Comparison of ENCODE assay signal across 25 cellular contexts in the genomic region with DNA sequence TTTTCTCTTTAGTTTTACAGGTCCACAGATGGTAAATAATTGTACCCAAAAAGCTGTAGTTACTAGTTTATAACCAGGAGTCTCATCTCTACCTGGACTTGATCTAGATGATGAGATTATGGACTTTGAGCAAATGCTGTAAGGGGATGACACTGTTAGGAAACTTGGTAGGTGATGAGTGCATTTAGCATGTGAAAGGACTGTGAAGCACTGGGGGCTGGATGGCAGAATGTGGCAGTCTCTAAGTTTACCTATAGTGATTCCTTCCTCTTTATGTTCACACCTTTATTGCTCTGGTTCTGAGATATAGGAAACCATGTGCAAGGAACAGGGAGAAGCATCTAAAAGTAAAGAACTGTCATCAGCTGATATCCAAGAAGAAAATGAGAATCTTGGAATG.
"Had no signal": no experiment of that assay in that cellular context is flagged by ENCODE, and none has a peak within 500 bp of the region (broad histone marks: within the 10 kb centered on the region; RNA-seq: fewer than 3 reads in every experiment).

No MANE protein-coding gene starts in this region.

- H3K4me1 Mint-ChIP-seq: naive thymus-derived CD4-positive, alpha-beta T cell; stimulated activated effector memory CD8-positive, alpha-beta T cell treated with anti-CD3 and anti-CD28 coated beads, Interleukin-12 subunit alpha, Interleukin-12 subunit beta, amount 100 ng/mL, for 72 hours had no signal

- H3K27ac Mint-ChIP-seq: effector memory CD8-positive, alpha-beta T cell; naive thymus-derived CD4-positive, alpha-beta T cell; nephron; neural progenitor cell; stimulated activated effector memory CD8-positive, alpha-beta T cell treated with anti-CD3 and anti-CD28 coated beads, Interleukin-12 subunit alpha, Interleukin-12 subunit beta, amount 100 ng/mL, for 72 hours had no signal

- H3K36me3 ChIP-seq: colonic mucosa, left lung, prostate gland, right atrium auricular region, sigmoid colon, stomach, thyroid gland, upper lobe of left lung had no signal

- H3K4me1 ChIP-seq: colonic mucosa, left lung, prostate gland, right atrium auricular region, sigmoid colon, stomach, thyroid gland, upper lobe of left lung had no signal

- H3K9ac ChIP-seq: neural progenitor cell had no signal

- H3K4me2 ChIP-seq: neural progenitor cell had no signal

- H3K4me3 Mint-ChIP-seq: effector memory CD8-positive, alpha-beta T cell; naive thymus-derived CD4-positive, alpha-beta T cell; nephron; neural progenitor cell; stimulated activated effector memory CD8-positive, alpha-beta T cell treated with anti-CD3 and anti-CD28 coated beads, Interleukin-12 subunit alpha, Interleukin-12 subunit beta, amount 100 ng/mL, for 72 hours had no signal

- H3K27me3 ChIP-seq: colonic mucosa, left lung, neural progenitor cell, right atrium auricular region, sigmoid colon, stomach, thyroid gland, upper lobe of left lung had no signal

- H3K9me3 ChIP-seq: colonic mucosa, left lung, prostate gland, right atrium auricular region, sigmoid colon, stomach, thyroid gland, upper lobe of left lung had no signal

- H3K36me3 Mint-ChIP-seq: naive thymus-derived CD4-positive, alpha-beta T cell; neural progenitor cell; stimulated activated effector memory CD8-positive, alpha-beta T cell treated with anti-CD3 and anti-CD28 coated beads, Interleukin-12 subunit alpha, Interleukin-12 subunit beta, amount 100 ng/mL, for 72 hours had no signal

- H3K27me3 Mint-ChIP-seq: effector memory CD8-positive, alpha-beta T cell had no signal

- H2AFZ ChIP-seq: neural progenitor cell had no signal

- H3K4me3 ChIP-seq: colonic mucosa, left lung, neural progenitor cell, prostate gland, right atrium auricular region, sigmoid colon, stomach, thyroid gland, upper lobe of left lung had no signal

- FAIRE-seq: endometrium, frontal cortex, islet of Langerhans, urothelium cell line had no signal

- H3K9me3 Mint-ChIP-seq: effector memory CD8-positive, alpha-beta T cell; naive thymus-derived CD4-positive, alpha-beta T cell; neural progenitor cell; stimulated activated effector memory CD8-positive, alpha-beta T cell treated with anti-CD3 and anti-CD28 coated beads, Interleukin-12 subunit alpha, Interleukin-12 subunit beta, amount 100 ng/mL, for 72 hours had no signal

- ATAC-seq: effector memory CD8-positive, alpha-beta T cell; left cardiac atrium; left lung; naive thymus-derived CD4-positive, alpha-beta T cell; stimulated activated effector memory CD8-positive, alpha-beta T cell treated with anti-CD3 and anti-CD28 coated beads, Interleukin-12 subunit alpha, Interleukin-12 subunit beta, amount 100 ng/mL, for 72 hours had no signal

- DNase-seq: colonic mucosa; dermis blood vessel endothelial cell; effector memory CD8-positive, alpha-beta T cell; hypothalamus; left cardiac atrium; mesenchymal stem cell; midbrain; naive thymus-derived CD4-positive, alpha-beta T cell; sigmoid colon; stimulated activated CD4-positive, alpha-beta T cell treated with anti-CD3 and anti-CD28 coated beads, Interleukin-2, amount 100 ng/mL, for 24 hours; stimulated activated CD4-positive, alpha-beta T cell treated with anti-CD3 and anti-CD28 coated beads, Interleukin-4, amount 100 ng/mL, for 24 hours; stimulated activated naive CD4-positive, alpha-beta T cell treated with Interleukin-2 at 50 U/mL for 16 hours; stomach; thyroid gland had no signal

- H3K27ac ChIP-seq: colonic mucosa, left lung, neural progenitor cell, prostate gland, right atrium auricular region, sigmoid colon, stomach, thyroid gland, upper lobe of left lung had no signal
